23 cellular contexts compared by ENCODE assay signal in genomic region chr3:127988770-127989518, GRCh38.
DNase-seq lines count a peak whose midpoint lies in the region; ATAC-seq and TF ChIP-seq lines count a peak whose summit lies in the region.
"Had no signal": no experiment of that assay in that cellular context is flagged by ENCODE, and none has a peak within 500 bp of the region (broad histone marks: within the 10 kb centered on the region; RNA-seq: fewer than 3 reads in every experiment).

No MANE protein-coding gene starts in this region.

- H4K20me1 ChIP-seq in PC-9 (ENCODE audit: insufficient read depth), result no peaks in the 10 kb centered on the region

- H3K4me1 ChIP-seq in PC-9 (replicated peaks; ENCODE audit: insufficient read depth) (peaks cover 29% of the 10 kb centered on the region), testis (no peaks in the 10 kb centered on the region)
- H3K4me1 ChIP-seq: ascending aorta had no signal

- POLR2A ChIA-PET in PC-9 (lab: Charles Lee; ENCODE audit: unreplicated experiment), result no interaction called here

- no peak overlapping the region for H2AFZ ChIP-seq in PC-9

- CTCF ChIA-PET in PC-9 (lab: Charles Lee), result no interaction called here

- DNase-seq in AG08395 (ENCODE audit: low spot score), result peak; percentile 24
- DNase-seq in HCEC 1CT, result peak; percentile 13
- DNase-seq in PC-9, result peak in 1 of 2 experiments; percentile 89
- no peak for DNase-seq in left colon
- DNase-seq in testis, result no peak
- DNase-seq in NCI-H1048 (lab: John Stamatoyannopoulos, UW), result no peak
- DNase-seq in activated effector memory CD4-positive, alpha-beta T cell treated with anti-CD3 and anti-CD28 coated beads, Interleukin-2, amount 50 U/mL, for 16 hours, result no peak
- DNase-seq: activated B cell treated with CpG ODN at 0.5 μM for 24 hours; activated CD4-positive, alpha-beta T cell treated with anti-CD3 and anti-CD28 coated beads, Interleukin-2, amount 50 U/mL, for 1 hour; activated gamma-delta T cell treated with Interleukin-2 at 50 U/mL for 16 hours; activated naive CD8-positive, alpha-beta T cell treated with anti-CD3 and anti-CD28 coated beads, Interleukin-2, amount 10 ng/mL, durations not matched to agents 7 days and 5 days; activated T-cell treated with anti-CD3 and anti-CD28 coated beads, Interleukin-2, amount 50 U/mL, for 4 hours; CD8-positive, alpha-beta memory T cell; GDM1; immature natural killer cell; Karpas-422; NCI-H2107; NCI-H345; stimulated activated naive B cell treated with anti-CD40 and anti-IgM and Interleukin-4, amounts not matched to agents 10 μg/mL and 1 μg/mL and 100 μg/mL, for 72 hours; substantia nigra had no signal

- no peak for TF ChIP-seq POLR2A in testis (IDR thresholded peaks at IDR 0.05)

- H3K36me3 ChIP-seq in PC-9 (ENCODE audit: low read depth) (no peaks in the 10 kb centered on the region), testis (ENCODE audit: low read depth, missing control alignments) (no peaks in the 10 kb centered on the region)
- H3K36me3 ChIP-seq: ascending aorta had no signal

- intact Hi-C loops in PC-9 (cut with micrococcal nuclease; ENCODE audit: unreplicated experiment), result no loop called here
- intact Hi-C loops in left colon (cut with DNase I, micrococcal nuclease), result no loop called here
- intact Hi-C loops in testis (cut with DNase I; ENCODE audit: low total_unique reads), result no loop called here

- BruUV-seq in PC-9 (replicated peaks; lab: Mats Ljungman, UMichigan), result no TSS peak

- peak overlapping the region; percentile 43 for H3K4me2 ChIP-seq in PC-9

- no peaks in the 10 kb centered on the region for H3K9me2 ChIP-seq in PC-9 (ENCODE audit: insufficient read depth)

- H3K4me3 ChIP-seq in PC-9, result no peak overlapping the region
- H3K4me3 ChIP-seq in testis, result no peak overlapping the region
- H3K4me3 ChIP-seq: ascending aorta had no signal

- H3K27ac ChIP-seq in PC-9 (no peak overlapping the region), testis (no peak overlapping the region)
- H3K27ac ChIP-seq: ascending aorta had no signal

- TF ChIP-seq CTCF in PC-9 (conservative IDR thresholded peaks at IDR 0.05) (no peak), testis (IDR thresholded peaks at IDR 0.05) (no peak)

- ATAC-seq in left colon (peak; percentile 51), GM18907 (IDR thresholded peaks at IDR 0.05; ENCODE audit: unreplicated experiment) (no peak)
- ATAC-seq: activated T-cell treated with anti-CD3 and anti-CD28 coated beads, Interleukin-2, amount 50 U/mL, for 4 hours; HepG2; stimulated activated naive B cell treated with anti-CD40 and anti-IgM and Interleukin-4, amounts not matched to agents 10 μg/mL and 1 μg/mL and 100 μg/mL, for 72 hours had no signal

- 82 to 84% methylated on average over 11 of the region's 11 CpGs for WGBS in testis, 2 donors

- H3K9me3 ChIP-seq in PC-9 (ENCODE audit: insufficient read depth, low read depth), result no peaks in the 10 kb centered on the region
- no peaks in the 10 kb centered on the region for H3K9me3 ChIP-seq in testis
- H3K9me3 ChIP-seq: ascending aorta had no signal

- peaks cover 23% of the 10 kb centered on the region for H3F3A ChIP-seq in PC-9 (ENCODE audit: insufficient read depth, low read depth)

- H3K27me3 ChIP-seq in PC-9 (ENCODE audit: insufficient read depth, low read depth) (no peaks in the 10 kb centered on the region), testis (no peaks in the 10 kb centered on the region)
- H3K27me3 ChIP-seq: ascending aorta had no signal

- no peaks in the 10 kb centered on the region for H3K79me2 ChIP-seq in PC-9 (ENCODE audit: low read depth)

Comparison
In these comparisons a context has a peak if more than half of its experiments do, and no peak if none do; other contexts are left out.
1. DNase-seq: peak in AG08395 (single experiment) and HCEC 1CT (single experiment); none in left colon (0 of 2), testis (single experiment), NCI-H1048 (single experiment) and activated effector memory CD4-positive, alpha-beta T cell treated with anti-CD3 and anti-CD28 coated beads, Interleukin-2, amount 50 U/mL, for 16 hours (single experiment).